24 cellular contexts compared by ENCODE assay signal in the genomic region with DNA sequence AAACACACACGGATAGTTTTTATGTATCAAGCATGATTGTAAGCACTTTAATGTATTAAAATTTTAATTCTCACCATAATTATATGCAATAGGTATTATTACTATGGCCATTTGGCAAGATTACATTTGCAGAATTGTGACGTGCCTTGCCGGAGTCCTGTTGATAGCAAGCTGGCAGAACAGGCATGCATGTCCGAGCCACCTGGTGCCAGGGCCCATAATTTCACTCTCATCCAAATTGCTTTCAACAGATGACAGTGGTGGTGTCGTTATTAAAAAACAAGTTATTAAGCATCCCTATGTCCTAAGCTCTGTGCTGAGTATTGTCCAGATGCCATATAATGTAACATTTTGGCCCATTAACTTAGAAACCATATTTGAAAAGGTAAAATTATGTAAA.
"Had no signal": no experiment of that assay in that cellular context is flagged by ENCODE, and none has a peak within 500 bp of the region (broad histone marks: within the 10 kb centered on the region; RNA-seq: fewer than 3 reads in every experiment).

No MANE protein-coding gene starts in this region.

- DNase-seq: activated CD4-positive, alpha-beta memory T cell treated with anti-CD3 and anti-CD28 coated beads, Interleukin-2, amount 10 ng/mL, durations not matched to agents 7 days and 5 days; activated CD4-positive, alpha-beta T cell treated with anti-CD3 and anti-CD28 coated beads, Interleukin-2, amount 10 ng/mL, durations not matched to agents 7 days and 5 days; activated CD4-positive, CD25-positive, alpha-beta regulatory T cell; activated gamma-delta T cell; activated naive CD4-positive, alpha-beta T cell treated with anti-CD3 and anti-CD28 coated beads, Interleukin-2, amount 10 ng/mL, durations not matched to agents 7 days and 5 days; activated naive CD8-positive, alpha-beta T cell treated with anti-CD3 and anti-CD28 coated beads for 36 hours; activated T-cell treated with anti-CD3 and anti-CD28 coated beads for 4 hours; activated T-cell treated with anti-CD3 and anti-CD28 coated beads, Interleukin-2, amount 50 U/mL, for 48 hours; brain microvascular endothelial cell; NCI-H1092; NCI-H1417 treated with DMSO at 0.1 percent for 48 hours; NCI-H187; NCI-H2081; NCI-H2227 treated with DMSO at 0.1 percent for 48 hours; NCI-H446 treated with DMSO at 0.1 percent for 48 hours; NCI-H526 treated with DMSO at 0.1 percent for 48 hours; NCI-H82; SJCRH30; SK-N-SH; T-helper 1 cell had no signal

- H3K27me3 ChIP-seq: brain microvascular endothelial cell, cardiac muscle cell, SJCRH30 had no signal

- ATAC-seq: activated T-helper 17 cell treated with anti-CD3 and anti-CD28 coated beads, Interleukin-2, amount 50 U/mL, for 72 hours had no signal

- H3K9me3 ChIP-seq: SK-N-SH had no signal

- H3K36me3 ChIP-seq: brain microvascular endothelial cell, cardiac muscle cell, SJCRH30 had no signal

- H3K4me3 ChIP-seq: cardiac muscle cell, SJCRH30 had no signal

- H3K4me1 ChIP-seq: SJCRH30 had no signal

- H3K27ac ChIP-seq: brain microvascular endothelial cell, cardiac muscle cell, KMS-11, SJCRH30, VCaP had no signal
